Comparison of ENCODE assay signal across 14 cellular contexts in genomic region chr4:186932631-186933150, GRCh38.
A peak's percentile ranks its signal among the peaks of the same experiment; 100 is the strongest.
DNase-seq lines count a peak whose midpoint lies in the region; ATAC-seq and TF ChIP-seq lines count a peak whose summit lies in the region.
"Had no signal": no experiment of that assay in that cellular context is flagged by ENCODE, and none has a peak within 500 bp of the region (broad histone marks: within the 10 kb centered on the region; RNA-seq: fewer than 3 reads in every experiment).

No MANE protein-coding gene starts in this region.

- TF ChIP-seq CTCF in cardiac muscle cell (IDR thresholded peaks at IDR 0.05; ENCODE audit: low read depth, low read length) (no peak), heart right ventricle (IDR thresholded peaks at IDR 0.05) (no peak)

- H3K9me3 Mint-ChIP-seq in activated naive CD8-positive, alpha-beta T cell treated with anti-CD3 and anti-CD28 coated beads, Interleukin-2, amount 50 U/mL, for 24 hours, result peaks cover 11% of the 10 kb centered on the region

- intact Hi-C loops in heart right ventricle (cut with DNase I), result no loop called here

- WGBS in heart right ventricle, 2 donors, result 43 to 54% methylated on average over 4 of the region's 4 CpGs

- no peak overlapping the region for H3K4me3 Mint-ChIP-seq in activated naive CD8-positive, alpha-beta T cell treated with anti-CD3 and anti-CD28 coated beads, Interleukin-2, amount 50 U/mL, for 24 hours

- H3K27me3 ChIP-seq in cardiac muscle cell, result no peaks in the 10 kb centered on the region
- peaks cover 0 to 3% (median 0%) of the 10 kb centered on the region in 7 donors for H3K27me3 ChIP-seq in heart right ventricle
- H3K27me3 ChIP-seq in SJCRH30, result no peaks in the 10 kb centered on the region

- H3K36me3 ChIP-seq in cardiac muscle cell (no peaks in the 10 kb centered on the region), heart right ventricle (no peaks in the 10 kb centered on the region), SJCRH30 (no peaks in the 10 kb centered on the region)

- no peaks in the 10 kb centered on the region for H3K27me3 Mint-ChIP-seq in activated naive CD8-positive, alpha-beta T cell treated with anti-CD3 and anti-CD28 coated beads, Interleukin-2, amount 50 U/mL, for 24 hours

- no peaks in the 10 kb centered on the region for H3K9me3 ChIP-seq in cardiac muscle cell (ENCODE audit: low read depth)
- peaks cover 0 to 8% (median 0%) of the 10 kb centered on the region in 11 donors for H3K9me3 ChIP-seq in heart right ventricle
- H3K9me3 ChIP-seq in SJCRH30 (replicated peaks), result no peaks in the 10 kb centered on the region

- no peaks in the 10 kb centered on the region for H3K4me1 Mint-ChIP-seq in activated naive CD8-positive, alpha-beta T cell treated with anti-CD3 and anti-CD28 coated beads, Interleukin-2, amount 50 U/mL, for 24 hours

- DNase-seq in cardiac muscle cell (ENCODE audit: low read depth in 1 of 2, low spot score in 1 of 2), result peak; percentile 14 to 49
- DNase-seq in heart right ventricle, result no peak
- DNase-seq in SJCRH30, result peak in 1 of 2 experiments; percentile 17
- DNase-seq in kidney tubule cell (ENCODE audit: low spot score), result peak; percentile 41
- no peak for DNase-seq in mucosa of gallbladder (ENCODE audit: low spot score)
- DNase-seq in effector CD8-positive, alpha-beta T cell (lab: John Stamatoyannopoulos, UW), result no peak
- DNase-seq in activated CD4-positive, alpha-beta T cell treated with anti-CD3 and anti-CD28 coated beads for 48 hours, result no peak
- no peak for DNase-seq in activated naive CD8-positive, alpha-beta T cell treated with anti-CD3 and anti-CD28 coated beads, Interleukin-2, amount 50 U/mL, for 24 hours
- DNase-seq: activated effector memory CD4-positive, alpha-beta T cell treated with anti-CD3 and anti-CD28 coated beads, Interleukin-2, amount 50 U/mL, for 16 hours; NCI-H2081 treated with DMSO at 0.1 percent for 48 hours; stimulated activated CD4-positive, alpha-beta T cell treated with anti-CD3 and anti-CD28 coated beads, Interleukin-4, amount 100 ng/mL, for 24 hours; substantia nigra had no signal

- H3K4me1 ChIP-seq in cardiac muscle cell (ENCODE audit: low read depth), result peaks cover 10% of the 10 kb centered on the region
- peaks cover 0 to 20% (median 0%) of the 10 kb centered on the region in 9 donors for H3K4me1 ChIP-seq in heart right ventricle
- peaks cover 6% of the 10 kb centered on the region for H3K4me1 ChIP-seq in SJCRH30

- H3K27ac ChIP-seq in cardiac muscle cell (peak overlapping the region; percentile 36), heart right ventricle (peak overlapping the region in 1 of 10 donors; percentile 17), SJCRH30 (peak overlapping the region; percentile 35)
- H3K27ac ChIP-seq: HL-60 had no signal

- no peak for ATAC-seq in heart right ventricle
- no peak for ATAC-seq in activated naive CD8-positive, alpha-beta T cell treated with anti-CD3 and anti-CD28 coated beads, Interleukin-2, amount 50 U/mL, for 24 hours
- ATAC-seq: Right ventricle myocardium inferior had no signal

- H3K36me3 Mint-ChIP-seq in activated naive CD8-positive, alpha-beta T cell treated with anti-CD3 and anti-CD28 coated beads, Interleukin-2, amount 50 U/mL, for 24 hours (ENCODE audit: low read depth), result no peaks in the 10 kb centered on the region

- H3K4me3 ChIP-seq in cardiac muscle cell (no peak overlapping the region), heart right ventricle (no peak overlapping the region), SJCRH30 (no peak overlapping the region)

- H3K27ac Mint-ChIP-seq in activated naive CD8-positive, alpha-beta T cell treated with anti-CD3 and anti-CD28 coated beads, Interleukin-2, amount 50 U/mL, for 24 hours, result no peak overlapping the region

Comparison
In these comparisons a context has a peak if more than half of its experiments do, and no peak if none do; other contexts are left out.
1. DNase-seq: peak in cardiac muscle cell (2 of 2) and kidney tubule cell (single experiment); none in heart right ventricle (0 of 2), mucosa of gallbladder (single experiment), effector CD8-positive, alpha-beta T cell (single experiment), activated CD4-positive, alpha-beta T cell treated with anti-CD3 and anti-CD28 coated beads for 48 hours (single experiment) and activated naive CD8-positive, alpha-beta T cell treated with anti-CD3 and anti-CD28 coated beads, Interleukin-2, amount 50 U/mL, for 24 hours (single experiment).